ENCODE assay signal across 8 cellular contexts in the genomic region with DNA sequence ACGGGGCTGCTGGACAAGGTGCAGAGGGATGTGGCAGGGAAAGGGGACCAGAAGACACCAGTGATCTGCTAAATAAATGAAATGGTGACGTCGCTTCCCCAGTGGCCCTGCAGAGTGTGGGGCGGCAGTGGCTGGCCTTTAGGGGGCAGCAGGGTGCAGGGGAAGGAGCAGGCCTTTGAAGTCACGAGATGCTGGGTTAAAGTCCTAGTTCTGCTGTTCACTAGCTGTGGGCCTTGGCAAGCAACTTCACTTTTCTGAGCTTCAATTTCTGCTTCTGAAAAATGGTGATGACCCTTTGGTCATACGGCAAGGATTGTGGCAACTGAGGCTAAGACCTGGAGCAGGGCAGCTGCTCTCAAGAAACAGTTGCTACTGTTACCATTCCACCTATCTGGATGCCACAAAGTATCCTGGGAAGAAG. TPM values are rescaled to one million over a fixed set of nuclear protein-coding genes. Genes with fewer than 3 reads are reported as not detected.
DNase-seq lines count a peak whose midpoint lies in the region; ATAC-seq, FAIRE-seq and TF ChIP-seq lines count a peak whose summit lies in the region.

No MANE protein-coding gene starts in this region.

- peak; percentile 63 to 77 for TF ChIP-seq CTCF in fibroblast of lung (conservative IDR thresholded peaks at IDR 0.05 in 1 of 2, IDR thresholded peaks at IDR 0.05 in 1 of 2; ENCODE audit: low read depth in 1 of 2, low read length in 2 of 2)
- peak; percentile 87 for TF ChIP-seq CTCF in osteoblast (IDR thresholded peaks at IDR 0.05; ENCODE audit: extremely low read depth, low read depth, low read length)
- peak; percentile 62 to 88 (median 72) for TF ChIP-seq CTCF in upper lobe of left lung (IDR thresholded peaks at IDR 0.05)

- H2AFZ ChIP-seq in fibroblast of lung (ENCODE audit: low read length) = no peak overlapping the region
- no peak overlapping the region for H2AFZ ChIP-seq in osteoblast (ENCODE audit: low read length)

- TF ChIP-seq EP300 in upper lobe of left lung (IDR thresholded peaks at IDR 0.05) = no peak

- WGBS in upper lobe of left lung, 2 donors = 10 to 34% methylated on average over 5 to 6 of the region's 6 CpGs

- H4K20me1 ChIP-seq in fibroblast of lung (ENCODE audit: control insufficient read depth, extremely low read depth, insufficient read depth, low read length) = no peaks in the 10 kb centered on the region
- no peaks in the 10 kb centered on the region for H4K20me1 ChIP-seq in osteoblast (ENCODE audit: insufficient read depth, low read length)

- H3K4me3 ChIP-seq in fibroblast of lung (replicated peaks in 1 of 4; ENCODE audit: control extremely low read depth in 1 of 4, insufficient read depth in 1 of 4, low read depth in 3 of 4, low read length in 4 of 4) (no peak overlapping the region), osteoblast (ENCODE audit: insufficient read depth, low read length) (no peak overlapping the region), upper lobe of left lung (no peak overlapping the region)

- DNase-seq in A172 (ENCODE audit: low spot score) = peak; percentile 58
- DNase-seq in KG1 (lab: John Stamatoyannopoulos, UW) = peak; percentile 39
- peak; percentile 58 for DNase-seq in RCC 7860 (ENCODE audit: low spot score)
- peak; percentile 88 for DNase-seq in activated T-cell treated with anti-CD3 and anti-CD28 coated beads, Interleukin-2, amount 50 U/mL, for 48 hours
- peak; percentile 52 to 62 for DNase-seq in fibroblast of lung (ENCODE audit: low read depth in 2 of 2)
- peak; percentile 92 for DNase-seq in osteoblast (ENCODE audit: insufficient read length, low spot score, missing footprints)
- peak; percentile 83 to 87 for DNase-seq in upper lobe of left lung

- FAIRE-seq in RCC 7860 (lab: Jason Lieb, UNC) = no peak

- H3K4me2 ChIP-seq in fibroblast of lung (ENCODE audit: extremely low read depth, insufficient read depth, low read length) = no peak overlapping the region
- no peak overlapping the region for H3K4me2 ChIP-seq in osteoblast (ENCODE audit: insufficient read depth, low read length)

- H3K27me3 ChIP-seq in fibroblast of lung (ENCODE audit: control insufficient read depth, insufficient read depth, low read length) = no peaks in the 10 kb centered on the region
- no peaks in the 10 kb centered on the region for H3K27me3 ChIP-seq in osteoblast (ENCODE audit: insufficient read depth, low read length)
- no peaks in the 10 kb centered on the region for H3K27me3 ChIP-seq in upper lobe of left lung

- H3K4me1 ChIP-seq in fibroblast of lung (ENCODE audit: control insufficient read depth, extremely low read depth, insufficient read depth, low read length) (no peaks in the 10 kb centered on the region), osteoblast (ENCODE audit: insufficient read depth, low read length) (no peaks in the 10 kb centered on the region), upper lobe of left lung (peaks cover 0 to 13% (median 5%) of the 10 kb centered on the region in 4 donors)

- no peaks in the 10 kb centered on the region for H3K9me3 ChIP-seq in fibroblast of lung (ENCODE audit: control insufficient read depth, insufficient read depth, low read depth, low read length)
- H3K9me3 ChIP-seq in osteoblast (ENCODE audit: low read depth, low read length) = no peaks in the 10 kb centered on the region
- H3K9me3 ChIP-seq in upper lobe of left lung = no peaks in the 10 kb centered on the region

- H3K79me2 ChIP-seq in fibroblast of lung (ENCODE audit: control insufficient read depth, insufficient read depth, low read length) (no peaks in the 10 kb centered on the region), osteoblast (ENCODE audit: insufficient read depth, low read length) (no peaks in the 10 kb centered on the region)

- H3K36me3 ChIP-seq in fibroblast of lung (ENCODE audit: control insufficient read depth, insufficient read depth, low read length) = peaks cover 5% of the 10 kb centered on the region
- peaks cover 28% of the 10 kb centered on the region for H3K36me3 ChIP-seq in osteoblast (ENCODE audit: insufficient read depth, low read length)
- peaks cover 0 to 51% (median 24%) of the 10 kb centered on the region in 4 donors for H3K36me3 ChIP-seq in upper lobe of left lung

- ATAC-seq in GM18511 (IDR thresholded peaks at IDR 0.05; ENCODE audit: unreplicated experiment) (peak; percentile 72), upper lobe of left lung (ENCODE audit: low FRiP score in 2 of 2) (peak; percentile 85 to 93)

- no peak overlapping the region for H3K9ac ChIP-seq in fibroblast of lung (ENCODE audit: insufficient read depth, low read length)

- H3K27ac ChIP-seq in fibroblast of lung (ENCODE audit: insufficient read depth, low read length) (no peak overlapping the region), osteoblast (ENCODE audit: low read depth, low read length) (no peak overlapping the region), upper lobe of left lung (peak overlapping the region in 2 of 4 donors; percentile 54 to 57)

- TF ChIP-seq POLR2A in upper lobe of left lung (IDR thresholded peaks at IDR 0.05) = no peak

RNA-seq across cellular contexts. Expression of gene GALE, which starts 9.2 kb away (rescaled TPM):
- 109 and 110 TPM in 2 replicates for total RNA-seq in A172 (2014; rRNA removed; shearing (Covaris generic))
- total RNA-seq in fibroblast of lung (14.1 and 16.0 TPM in 2 replicates), osteoblast (11.8 and 13.4 TPM in 2 replicates), upper lobe of left lung (10 to 100 TPM; 49.2 to 95.0 (median 59.7) TPM)
- 11.9 and 19.6 TPM in 2 replicates for polyA plus RNA-seq in fibroblast of lung
- 12.2 and 24.4 TPM in 2 replicates for polyA plus RNA-seq in fibroblast of lung (2012)
- polyA minus RNA-seq in fibroblast of lung (ENCODE audit: low replicate concordance) = 14.2 and 23.2 TPM in 2 replicates

RNA-seq across cellular contexts. Expression of gene HMGCL, which starts 15.5 kb away (rescaled TPM):
- total RNA-seq in A172 (2014; rRNA removed; shearing (Covaris generic)) = 15.3 and 21.5 TPM in 2 replicates
- total RNA-seq in fibroblast of lung = 59.3 and 74.6 TPM in 2 replicates
- polyA plus RNA-seq in fibroblast of lung = 34.1 and 41.3 TPM in 2 replicates
- polyA plus RNA-seq in fibroblast of lung (2012) = 33.0 and 37.3 TPM in 2 replicates
- 21.4 and 28.5 TPM in 2 replicates for polyA minus RNA-seq in fibroblast of lung (ENCODE audit: low replicate concordance)
- 36.5 and 39.8 TPM in 2 replicates for total RNA-seq in osteoblast
- total RNA-seq in upper lobe of left lung = 10 to 100 TPM; 27.5 to 53.3 (median 36.5) TPM

RNA-seq across cellular contexts. Expression of gene LYPLA2, which starts 18.8 kb away (rescaled TPM):
- total RNA-seq in A172 (2014; rRNA removed; shearing (Covaris generic)) = 59.0 and 68.0 TPM in 2 replicates
- total RNA-seq in fibroblast of lung (27.5 and 29.2 TPM in 2 replicates), osteoblast (28.3 and 36.9 TPM in 2 replicates), upper lobe of left lung (10 to 100 TPM; 38.5 to 84.1 (median 59.9) TPM)
- 20.4 and 29.1 TPM in 2 replicates for polyA plus RNA-seq in fibroblast of lung
- polyA plus RNA-seq in fibroblast of lung (2012) = 25.1 and 44.1 TPM in 2 replicates
- polyA minus RNA-seq in fibroblast of lung (ENCODE audit: low replicate concordance) = 18.8 and 36.4 TPM in 2 replicates

RNA-seq across cellular contexts. Expression of gene PITHD1, which starts 31.5 kb away (rescaled TPM):
- 47.9 and 73.3 TPM in 2 replicates for total RNA-seq in A172 (2014; rRNA removed; shearing (Covaris generic))
- total RNA-seq in fibroblast of lung (29.5 and 40.5 TPM in 2 replicates), osteoblast (29.8 and 31.1 TPM in 2 replicates), upper lobe of left lung (10 to 100 TPM; 29.5 to 57.0 (median 45.1) TPM)
- polyA plus RNA-seq in fibroblast of lung = 47.7 and 58.6 TPM in 2 replicates
- polyA plus RNA-seq in fibroblast of lung (2012) = 30.8 and 40.3 TPM in 2 replicates
- polyA minus RNA-seq in fibroblast of lung (ENCODE audit: low replicate concordance) = 15.2 and 15.4 TPM in 2 replicates

RNA-seq across cellular contexts. Expression of gene FUCA1, which starts 58.3 kb away (rescaled TPM):
- total RNA-seq in A172 (2014; rRNA removed; shearing (Covaris generic)) = 19.6 and 22.9 TPM in 2 replicates
- 8.7 and 9.7 TPM in 2 replicates for total RNA-seq in fibroblast of lung
- 4.1 and 5.9 TPM in 2 replicates for polyA plus RNA-seq in fibroblast of lung
- polyA plus RNA-seq in fibroblast of lung (2012) = 2.6 and 3.4 TPM in 2 replicates
- polyA minus RNA-seq in fibroblast of lung (ENCODE audit: low replicate concordance) = not detected in 2 replicates
- total RNA-seq in osteoblast = 31.2 and 34.7 TPM in 2 replicates
- total RNA-seq in upper lobe of left lung = 10 to 100 TPM; 22.6 to 70.8 (median 40.5) TPM

Comparison
In these comparisons a context has a peak if more than half of its experiments do, and no peak if none do; other contexts are left out.
1. DNase-seq: peak in every context shown above with its lines; median percentile 92 in osteoblast; 88 in activated T-cell treated with anti-CD3 and anti-CD28 coated beads, Interleukin-2, amount 50 U/mL, for 48 hours; 85 in upper lobe of left lung; 58 in A172; 58 in RCC 7860; 57 in fibroblast of lung; 39 in KG1.